8 cellular contexts compared by ENCODE assay signal in the genomic region with DNA sequence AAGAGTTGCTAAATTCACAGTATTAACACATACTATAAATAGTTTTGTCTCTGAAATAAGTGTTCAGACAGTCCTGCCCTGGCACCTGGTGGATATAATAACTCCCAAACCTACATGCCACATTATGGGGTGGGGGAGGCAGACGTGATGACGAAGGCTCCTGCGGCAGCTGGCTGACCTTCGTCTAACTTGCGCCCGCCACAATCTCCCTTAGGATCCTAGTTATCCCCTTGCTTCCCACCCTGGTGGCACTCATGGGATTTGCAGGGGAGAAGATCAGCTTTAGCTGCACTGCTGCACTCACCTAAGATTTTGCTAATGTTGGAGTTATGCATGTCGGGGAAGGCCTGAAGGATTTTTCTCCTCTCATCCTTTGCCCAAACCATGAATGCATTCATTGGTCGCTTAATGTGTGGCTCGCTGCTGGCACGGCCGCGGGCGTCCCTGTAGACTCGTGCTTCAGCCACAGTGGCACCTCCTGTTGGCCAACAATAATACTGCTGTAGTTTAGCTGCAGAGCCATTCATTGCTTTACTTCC.
DNase-seq lines count a peak whose midpoint lies in the region; ATAC-seq and TF ChIP-seq lines count a peak whose summit lies in the region.
"Had no signal": no experiment of that assay in that cellular context is flagged by ENCODE, and none has a peak within 500 bp of the region (broad histone marks: within the 10 kb centered on the region; RNA-seq: fewer than 3 reads in every experiment).

No MANE protein-coding gene starts in this region.

- intact Hi-C loops in gastrocnemius medialis (cut with DNase I; ENCODE audit: low total_unique reads) = loop anchor here (1.0 kb wide), 2 partner anchors 47 to 136 kb away; no protein-coding TSS in a partner anchor

- in situ Hi-C loops in gastrocnemius medialis (cut with MboI; ENCODE audit: low sequenced_read_pairs in 4 of 4) (loop anchor here in 1 of 4 donors (25.0 kb wide), 1 partner anchor 624 kb away; no protein-coding TSS in a partner anchor), HAP-1 (cut with MboI; ENCODE audit: low sequenced_read_pairs) (no loop called here)

- DNase-seq in HEK293T (ENCODE audit: extremely low spot score) = peak; percentile 30
- DNase-seq in right atrium auricular region (ENCODE audit: low spot score) = no peak
- DNase-seq in gastrocnemius medialis = peak in 1 of 2 donors; percentile 36
- DNase-seq in HAP-1 (ENCODE audit: low spot score in 2 of 2) = no peak
- DNase-seq: activated naive CD4-positive, alpha-beta T cell treated with anti-CD3 and anti-CD28 coated beads, Interleukin-2, amount 50 U/mL, for 16 hours had no signal

- peak; percentile 86 to 91 for ATAC-seq in gastrocnemius medialis
- no peak for ATAC-seq in GM19455 (IDR thresholded peaks at IDR 0.05; ENCODE audit: unreplicated experiment)
- ATAC-seq in GM19023 (IDR thresholded peaks at IDR 0.05; ENCODE audit: unreplicated experiment) = no peak

- CTCF ChIA-PET in HEK293T (lab: Yijun Ruan, JAX) = interaction anchor here (0.6 to 1.6 kb wide), 3 partner anchors 13 to 245 kb away, joined by 3 to 4 read pairs (median 3); no protein-coding TSS in a partner anchor

- no peaks in the 10 kb centered on the region for H3K9me3 ChIP-seq in right atrium auricular region
- H3K9me3 ChIP-seq in gastrocnemius medialis = no peaks in the 10 kb centered on the region
- no peaks in the 10 kb centered on the region for H3K9me3 ChIP-seq in HAP-1

- H3K36me3 ChIP-seq in right atrium auricular region = no peaks in the 10 kb centered on the region
- no peaks in the 10 kb centered on the region for H3K36me3 ChIP-seq in gastrocnemius medialis
- H3K36me3 ChIP-seq in HAP-1 (replicated peaks) = no peaks in the 10 kb centered on the region

- H3K4me3 ChIP-seq in right atrium auricular region (no peak overlapping the region), gastrocnemius medialis (no peak overlapping the region), HAP-1 (no peak overlapping the region)

- H3K4me1 ChIP-seq in right atrium auricular region = peaks cover 0 to 18% of the 10 kb centered on the region in 2 donors
- H3K4me1 ChIP-seq in gastrocnemius medialis = peaks cover 23 to 28% of the 10 kb centered on the region in 2 donors
- H3K4me1 ChIP-seq in HAP-1 = peaks cover 6% of the 10 kb centered on the region

- POLR2A ChIA-PET in HEK293T (lab: Yijun Ruan, JAX) = no interaction called here

- no peak overlapping the region for H3K27ac ChIP-seq in VCaP
- H3K27ac ChIP-seq in right atrium auricular region = peak overlapping the region; percentile 28 to 73
- H3K27ac ChIP-seq in gastrocnemius medialis = peak overlapping the region in 1 of 4 donors; percentile 23

- TF ChIP-seq CTCF in VCaP (conservative IDR thresholded peaks at IDR 0.05) (peak; percentile 23; the same call in 1 of the 2 replicates), right atrium auricular region (IDR thresholded peaks at IDR 0.05) (peak in 1 of 2 donors; percentile 62), gastrocnemius medialis (IDR thresholded peaks at IDR 0.05 in 4 of 5, conservative IDR thresholded peaks at IDR 0.05 in 1 of 5) (peak; percentile 40 to 64 (median 46))

- H3K27me3 ChIP-seq in right atrium auricular region = no peaks in the 10 kb centered on the region
- no peaks in the 10 kb centered on the region for H3K27me3 ChIP-seq in gastrocnemius medialis
- H3K27me3 ChIP-seq in HAP-1 (ENCODE audit: low read depth) = peaks cover 12% of the 10 kb centered on the region

- no peak for TF ChIP-seq POLR2A in gastrocnemius medialis (IDR thresholded peaks at IDR 0.05)

TF ChIP-seq in HEK293T, 16 proteins besides CTCF, POLR2A, EP300 and RAD21:
- TF ChIP-seq CTBP1 (IDR thresholded peaks at IDR 0.05; ENCODE audit: borderline replicate concordance) = no peak

Comparison
In these comparisons a context has a peak if more than half of its experiments do, and no peak if none do; other contexts are left out.
1. ATAC-seq: peak in gastrocnemius medialis (2 of 2); none in GM19455 (single experiment) and GM19023 (single experiment).